ENCODE assay signal across 15 cellular contexts in the genomic region with DNA sequence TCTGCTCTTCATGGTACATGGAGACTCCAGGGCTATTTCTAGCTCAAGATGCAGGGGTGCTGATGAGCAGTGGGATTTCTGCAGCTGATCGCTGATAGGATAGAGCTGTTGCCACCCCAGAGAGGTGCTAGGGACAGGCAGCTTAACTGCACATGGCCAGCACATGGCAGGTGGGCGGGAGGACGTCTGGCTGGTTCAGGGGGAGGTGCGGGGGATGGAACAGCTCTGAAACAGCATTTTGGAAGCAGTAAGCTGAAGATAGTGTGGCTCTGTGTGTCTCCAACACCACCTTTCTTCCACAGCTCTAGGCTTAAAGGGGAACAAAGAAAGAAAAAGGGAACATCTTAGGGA.
DNase-seq lines count a peak whose midpoint lies in the region; ATAC-seq, FAIRE-seq and TF ChIP-seq lines count a peak whose summit lies in the region.
"Had no signal": no experiment of that assay in that cellular context is flagged by ENCODE, and none has a peak within 500 bp of the region (broad histone marks: within the 10 kb centered on the region; RNA-seq: fewer than 3 reads in every experiment).

No MANE protein-coding gene starts in this region.

- no peaks in the 10 kb centered on the region for H3K23me2 ChIP-seq in H1 (ENCODE audit: low read depth, low read length)

- no peaks in the 10 kb centered on the region for H3K79me2 ChIP-seq in H1 (ENCODE audit: control insufficient read depth in 1 of 2, insufficient read depth in 2 of 2, low read length in 2 of 2)

- H2BK20ac ChIP-seq in H1 (ENCODE audit: low read length), result peak overlapping the region; percentile 50; the same call in 1 of the 2 replicates

- peak overlapping the region; percentile 32; the same call in 1 of the 2 replicates for H2BK12ac ChIP-seq in H1 (ENCODE audit: low read depth, low read length)

- no peak for TF ChIP-seq RAD21 in H1 (IDR thresholded peaks at IDR 0.05 in 1 of 2, conservative IDR thresholded peaks at IDR 0.05 in 1 of 2; ENCODE audit: low read depth in 2 of 2, low read length in 2 of 2)

- no peak for TF ChIP-seq POLR2A in H1 (IDR thresholded peaks at IDR 0.05; ENCODE audit: control extremely low read depth in 1 of 2, low read depth in 2 of 2, low read length in 2 of 2)

- no peak overlapping the region for H4K5ac ChIP-seq in H1 (ENCODE audit: insufficient read length, low read depth, low read length)

- no peak for FAIRE-seq in H1 (lab: Jason Lieb, UNC)
- FAIRE-seq: endothelial cell of umbilical vein had no signal

- 0 out of 2 replicates have a peak overlapping the region, but pooled peaks have one; percentile 23 for H2BK15ac ChIP-seq in H1 (ENCODE audit: low read length)

- ATAC-seq in activated CD8-positive, alpha-beta T cell treated with anti-CD3 and anti-CD28 coated beads for 36 hours, result peak; percentile 21
- ATAC-seq in activated CD8-positive, alpha-beta T cell treated with anti-CD3 and anti-CD28 coated beads, Interleukin-2, amount 10 ng/mL, durations not matched to agents 7 days and 5 days, result no peak
- ATAC-seq in HG02798 (IDR thresholded peaks at IDR 0.05; ENCODE audit: poor library complexity, unreplicated experiment), result peak; percentile 3

- H3K9ac ChIP-seq in H1 (replicated peaks in 1 of 4; ENCODE audit: extremely low read depth in 1 of 4, low read depth in 3 of 4, low read length in 3 of 4), result no peak overlapping the region

- H3K4me3 ChIP-seq in H1 (ENCODE audit: extremely low read depth in 1 of 4, insufficient read depth in 2 of 4, low read depth in 3 of 4, low read length in 4 of 4) (no peak overlapping the region), HAP-1 (no peak overlapping the region)
- H3K4me3 ChIP-seq: breast epithelium had no signal

- intact Hi-C loops in activated CD8-positive, alpha-beta T cell treated with anti-CD3 and anti-CD28 coated beads for 36 hours (cut with micrococcal nuclease), result no loop called here

- H3K9me3 Mint-ChIP-seq in activated CD8-positive, alpha-beta T cell treated with anti-CD3 and anti-CD28 coated beads for 36 hours, result no peaks in the 10 kb centered on the region
- no peaks in the 10 kb centered on the region for H3K9me3 Mint-ChIP-seq in activated CD8-positive, alpha-beta T cell treated with anti-CD3 and anti-CD28 coated beads, Interleukin-2, amount 10 ng/mL, durations not matched to agents 7 days and 5 days (ENCODE audit: insufficient read depth)

- CTCF ChIA-PET in activated CD8-positive, alpha-beta T cell treated with anti-CD3 and anti-CD28 coated beads for 36 hours (lab: Charles Lee), result interaction anchor here (0.9 to 5.5 kb wide), 4 partner anchors 17 to 154 kb away, joined by 3 to 32 read pairs (median 7); no protein-coding TSS in a partner anchor
- CTCF ChIA-PET in activated CD8-positive, alpha-beta T cell treated with anti-CD3 and anti-CD28 coated beads, Interleukin-2, amount 10 ng/mL, durations not matched to agents 7 days and 5 days (lab: Charles Lee), result interaction anchor here (1.0 to 1.7 kb wide), 2 partner anchors 31 to 35 kb away, joined by 4 to 8 read pairs; no protein-coding TSS in a partner anchor
- CTCF ChIA-PET in H1 (lab: Charles Lee; ENCODE audit: partially characterized antibody), result interaction anchor here (0.6 to 2.1 kb wide), 7 partner anchors 8 to 246 kb away, joined by 3 to 8 read pairs (median 5); no protein-coding TSS in a partner anchor

- H3K4me2 ChIP-seq in H1 (ENCODE audit: insufficient read depth in 1 of 2, low read depth in 2 of 2, low read length in 2 of 2), result no peak overlapping the region

- H3K36me3 ChIP-seq in H1 (ENCODE audit: control insufficient read depth in 2 of 4, insufficient read depth in 4 of 4, low read length in 3 of 4) (peaks cover 0 to 5% (median 0%) of the 10 kb centered on the region in 4 experiments; a peak in 1 of 8 replicates), HAP-1 (replicated peaks) (no peaks in the 10 kb centered on the region)
- H3K36me3 ChIP-seq: breast epithelium had no signal

- in situ Hi-C loops in HAP-1 (cut with MboI; ENCODE audit: low sequenced_read_pairs), result no loop called here

- H3K18ac ChIP-seq in H1 (ENCODE audit: extremely low read depth, low read length), result no peak overlapping the region

- no peak overlapping the region for H4K8ac ChIP-seq in H1 (ENCODE audit: extremely low read depth, insufficient read depth, low read length)

- TF ChIP-seq CTCF in activated CD8-positive, alpha-beta T cell treated with anti-CD3 and anti-CD28 coated beads for 36 hours (IDR thresholded peaks at IDR 0.05), result no peak
- TF ChIP-seq CTCF in H1 (IDR thresholded peaks at IDR 0.05; ENCODE audit: control extremely low read depth in 1 of 3, insufficient read depth in 1 of 3, low read depth in 1 of 3, low read length in 3 of 3), result no peak

- no peaks in the 10 kb centered on the region for H3K36me3 Mint-ChIP-seq in activated CD8-positive, alpha-beta T cell treated with anti-CD3 and anti-CD28 coated beads for 36 hours (ENCODE audit: low read depth)
- no peaks in the 10 kb centered on the region for H3K36me3 Mint-ChIP-seq in activated CD8-positive, alpha-beta T cell treated with anti-CD3 and anti-CD28 coated beads, Interleukin-2, amount 10 ng/mL, durations not matched to agents 7 days and 5 days (ENCODE audit: low read depth)

- H2BK120ac ChIP-seq in H1 (replicated peaks; ENCODE audit: low read depth, low read length), result no peak overlapping the region

- no peaks in the 10 kb centered on the region for H3K4me1 ChIP-seq in H1 (replicated peaks in 1 of 4; ENCODE audit: control insufficient read depth in 3 of 4, insufficient read depth in 4 of 4, low read length in 3 of 4)
- H3K4me1 ChIP-seq in HAP-1, result no peaks in the 10 kb centered on the region
- H3K4me1 ChIP-seq: breast epithelium had no signal

- H2AK5ac ChIP-seq in H1 (ENCODE audit: low read depth, low read length), result no peak overlapping the region

- H3K4me3 Mint-ChIP-seq in activated CD8-positive, alpha-beta T cell treated with anti-CD3 and anti-CD28 coated beads for 36 hours, result no peak overlapping the region
- no peak overlapping the region for H3K4me3 Mint-ChIP-seq in activated CD8-positive, alpha-beta T cell treated with anti-CD3 and anti-CD28 coated beads, Interleukin-2, amount 10 ng/mL, durations not matched to agents 7 days and 5 days

- H3K27ac ChIP-seq in H1 (ENCODE audit: low read depth, low read length), result no peak overlapping the region
- H3K27ac ChIP-seq: breast epithelium had no signal

- H2AFZ ChIP-seq in H1 (ENCODE audit: low read length), result no peak overlapping the region

- H4K91ac ChIP-seq in H1 (replicated peaks; ENCODE audit: insufficient read length, low read length), result no peak overlapping the region

- H3K4ac ChIP-seq in H1 (replicated peaks; ENCODE audit: insufficient read length, low read depth, low read length), result no peak overlapping the region

- no peak for TF ChIP-seq EP300 in H1 (IDR thresholded peaks at IDR 0.05; ENCODE audit: borderline replicate concordance in 1 of 2, low read depth in 2 of 2, low read length in 2 of 2)

- POLR2A ChIA-PET in activated CD8-positive, alpha-beta T cell treated with anti-CD3 and anti-CD28 coated beads for 36 hours (lab: Charles Lee), result interaction anchor here (0.8 to 1.8 kb wide), 9 partner anchors 26 to 693 kb away, joined by 3 to 13 read pairs (median 3); a partner anchor contains a TSS
- POLR2A ChIA-PET in activated CD8-positive, alpha-beta T cell treated with anti-CD3 and anti-CD28 coated beads, Interleukin-2, amount 10 ng/mL, durations not matched to agents 7 days and 5 days (lab: Charles Lee), result interaction anchor here (0.6 kb wide), 1 partner anchor 28 kb away, joined by 3 read pairs; no protein-coding TSS in a partner anchor
- POLR2A ChIA-PET in H1 (lab: Charles Lee; ENCODE audit: partially characterized antibody), result interaction anchor here (0.6 to 3.7 kb wide), 6 partner anchors 9 to 32 kb away, joined by 3 to 19 read pairs (median 4); no protein-coding TSS in a partner anchor

- no peaks in the 10 kb centered on the region for H3K79me1 ChIP-seq in H1 (ENCODE audit: low read depth, low read length)

- no peak overlapping the region for H3K27ac Mint-ChIP-seq in activated CD8-positive, alpha-beta T cell treated with anti-CD3 and anti-CD28 coated beads for 36 hours
- no peak overlapping the region for H3K27ac Mint-ChIP-seq in activated CD8-positive, alpha-beta T cell treated with anti-CD3 and anti-CD28 coated beads, Interleukin-2, amount 10 ng/mL, durations not matched to agents 7 days and 5 days

- no peak overlapping the region for H3K56ac ChIP-seq in H1 (replicated peaks; ENCODE audit: insufficient read length, low read depth, low read length)

- H3K23ac ChIP-seq in H1 (ENCODE audit: insufficient read length), result no peak overlapping the region

- no peak overlapping the region for H3K14ac ChIP-seq in H1 (ENCODE audit: insufficient read length)

- H3K27me3 Mint-ChIP-seq in activated CD8-positive, alpha-beta T cell treated with anti-CD3 and anti-CD28 coated beads for 36 hours, result peaks cover 1% of the 10 kb centered on the region
- peaks cover 8% of the 10 kb centered on the region for H3K27me3 Mint-ChIP-seq in activated CD8-positive, alpha-beta T cell treated with anti-CD3 and anti-CD28 coated beads, Interleukin-2, amount 10 ng/mL, durations not matched to agents 7 days and 5 days (ENCODE audit: low read depth)

- H3K4me1 Mint-ChIP-seq in activated CD8-positive, alpha-beta T cell treated with anti-CD3 and anti-CD28 coated beads for 36 hours (ENCODE audit: low read depth), result peaks cover 24% of the 10 kb centered on the region
- H3K4me1 Mint-ChIP-seq in activated CD8-positive, alpha-beta T cell treated with anti-CD3 and anti-CD28 coated beads, Interleukin-2, amount 10 ng/mL, durations not matched to agents 7 days and 5 days (ENCODE audit: low read depth), result peaks cover 7% of the 10 kb centered on the region

- peak overlapping the region; percentile 28; the same call in 1 of the 2 replicates for H2BK5ac ChIP-seq in H1 (ENCODE audit: low read depth, low read length)

- H3K9me3 ChIP-seq in H1 (ENCODE audit: insufficient read depth in 2 of 2, low read depth in 1 of 2, low read length in 1 of 2) (no peaks in the 10 kb centered on the region), HAP-1 (no peaks in the 10 kb centered on the region)
- H3K9me3 ChIP-seq: breast epithelium had no signal

- DNase-seq in activated CD8-positive, alpha-beta T cell treated with anti-CD3 and anti-CD28 coated beads for 36 hours, result peak; percentile 47
- DNase-seq in activated CD8-positive, alpha-beta T cell treated with anti-CD3 and anti-CD28 coated beads, Interleukin-2, amount 10 ng/mL, durations not matched to agents 7 days and 5 days, result no peak
- DNase-seq in H1 (ENCODE audit: low read depth in 1 of 2, low spot score in 2 of 2) (no peak), HAP-1 (ENCODE audit: low spot score in 2 of 2) (no peak), NCI-H226 (no peak), mucosa of gallbladder (ENCODE audit: low spot score) (no peak)
- DNase-seq in stimulated activated CD4-positive, alpha-beta T cell treated with anti-CD3 and anti-CD28 coated beads, Interleukin-4, amount 100 ng/mL, for 1 hour, result peak; percentile 30
- DNase-seq: activated effector memory CD4-positive, alpha-beta T cell treated with anti-CD3 and anti-CD28 coated beads, Interleukin-2, amount 50 U/mL, for 16 hours; DMS53; H7; IMR-90; NCI-H187 treated with DMSO at 0.1 percent for 48 hours had no signal

- 79% methylated on average over 4 of the region's 4 CpGs; no CpG with 5 or more reads in 1 of the 2 experiments for WGBS in H1 (ENCODE audit: extremely low coverage in 1 of 2, insufficient coverage in 1 of 2, insufficient read length in 1 of 2, insufficient replicate concordance in 2 of 2, low coverage in 1 of 2, low lambda C conversion rate in 2 of 2, missing lambda C conversion rate in 1 of 2), 2 experiments

- H4K20me1 ChIP-seq in H1 (replicated peaks in 1 of 2; ENCODE audit: control insufficient read depth in 1 of 2, insufficient read depth in 2 of 2, low read length in 2 of 2), result peaks cover 0 to 2% of the 10 kb centered on the region in 2 experiments

- no peaks in the 10 kb centered on the region for H3K27me3 ChIP-seq in H1 (replicated peaks in 1 of 4; ENCODE audit: control insufficient read depth in 3 of 4, extremely low read depth in 1 of 4, insufficient read depth in 3 of 4, low read length in 3 of 4)
- peaks cover 22% of the 10 kb centered on the region for H3K27me3 ChIP-seq in HAP-1 (ENCODE audit: low read depth)
- H3K27me3 ChIP-seq: breast epithelium had no signal

Comparison
In these comparisons a context has a peak if more than half of its experiments do, and no peak if none do; other contexts are left out.
1. DNase-seq: peak in activated CD8-positive, alpha-beta T cell treated with anti-CD3 and anti-CD28 coated beads for 36 hours (single experiment) and stimulated activated CD4-positive, alpha-beta T cell treated with anti-CD3 and anti-CD28 coated beads, Interleukin-4, amount 100 ng/mL, for 1 hour (single experiment); none in activated CD8-positive, alpha-beta T cell treated with anti-CD3 and anti-CD28 coated beads, Interleukin-2, amount 10 ng/mL, durations not matched to agents 7 days and 5 days (single experiment), H1 (0 of 2), HAP-1 (0 of 2), NCI-H226 (single experiment) and mucosa of gallbladder (single experiment).